Comparison of ENCODE assay signal across 24 cellular contexts in genomic region chr2:20144861-20145260, GRCh38.
DNase-seq lines count a peak whose midpoint lies in the region; ATAC-seq lines count a peak whose summit lies in the region.
"Had no signal": no experiment of that assay in that cellular context is flagged by ENCODE, and none has a peak within 500 bp of the region (broad histone marks: within the 10 kb centered on the region; RNA-seq: fewer than 3 reads in every experiment).

No MANE protein-coding gene starts in this region.

- no peak overlapping the region for H3K4me2 ChIP-seq in GM23248 (ENCODE audit: unreplicated experiment)
- H3K4me2 ChIP-seq: hepatocyte had no signal

- H3K27ac Mint-ChIP-seq in stimulated activated effector memory CD8-positive, alpha-beta T cell treated with anti-CD3 and anti-CD28 coated beads, Interleukin-12 subunit alpha, Interleukin-12 subunit beta, amount 100 ng/mL, for 72 hours = no peak overlapping the region
- H3K27ac Mint-ChIP-seq: activated naive CD8-positive, alpha-beta T cell; natural killer cell treated with Interleukin-12 subunit alpha and Interleukin-12 subunit beta and Interleukin-15 and Interleukin-18, amount 100 ng/mL, for 72 hours had no signal

- peaks cover 15% of the 10 kb centered on the region; the same call in 1 of the 2 replicates for H3F3A ChIP-seq in GM23248 (ENCODE audit: insufficient read depth)

- H3K36me3 Mint-ChIP-seq in stimulated activated effector memory CD8-positive, alpha-beta T cell treated with anti-CD3 and anti-CD28 coated beads, Interleukin-12 subunit alpha, Interleukin-12 subunit beta, amount 100 ng/mL, for 72 hours = no peaks in the 10 kb centered on the region
- H3K36me3 Mint-ChIP-seq: activated naive CD8-positive, alpha-beta T cell; CD8-positive, alpha-beta memory T cell; natural killer cell treated with Interleukin-12 subunit alpha and Interleukin-12 subunit beta and Interleukin-15 and Interleukin-18, amount 100 ng/mL, for 72 hours had no signal

- no peak overlapping the region for H2AFZ ChIP-seq in GM23248
- H2AFZ ChIP-seq: hepatocyte had no signal

- H3K4me1 Mint-ChIP-seq in stimulated activated effector memory CD8-positive, alpha-beta T cell treated with anti-CD3 and anti-CD28 coated beads, Interleukin-12 subunit alpha, Interleukin-12 subunit beta, amount 100 ng/mL, for 72 hours = no peaks in the 10 kb centered on the region
- H3K4me1 Mint-ChIP-seq: CD8-positive, alpha-beta memory T cell had no signal

- ATAC-seq in stimulated activated effector memory CD8-positive, alpha-beta T cell treated with anti-CD3 and anti-CD28 coated beads, Interleukin-12 subunit alpha, Interleukin-12 subunit beta, amount 100 ng/mL, for 72 hours = no peak

- H3K36me3 ChIP-seq in esophagus (ENCODE audit: control insufficient read depth in 2 of 2, insufficient read depth in 2 of 2, low read length in 1 of 2) = no peaks in the 10 kb centered on the region
- H3K36me3 ChIP-seq in GM23248 (ENCODE audit: low read depth) = no peaks in the 10 kb centered on the region
- H3K36me3 ChIP-seq: breast epithelium, SJCRH30, uterus had no signal

- DNase-seq in ELR (ENCODE audit: low read depth) (peak; percentile 29), MV-4-11 (lab: John Stamatoyannopoulos, UW) (peak; percentile 52), pons (ENCODE audit: low spot score) (peak; percentile 4), NCI-H69 (lab: John Stamatoyannopoulos, UW) (no peak), GM23248 (no peak), NK-92 (lab: John Stamatoyannopoulos, UW; ENCODE audit: unreplicated experiment) (no peak)
- no peak for DNase-seq in stimulated activated effector memory CD8-positive, alpha-beta T cell treated with anti-CD3 and anti-CD28 coated beads, Interleukin-12 subunit alpha, Interleukin-12 subunit beta, amount 100 ng/mL, for 72 hours (ENCODE audit: low spot score in 2 of 2)
- DNase-seq: activated CD4-positive, alpha-beta T cell treated with anti-CD3 and anti-CD28 coated beads for 48 hours; activated CD8-positive, alpha-beta memory T cell treated with anti-CD3 and anti-CD28 coated beads for 24 hours; activated effector memory CD4-positive, alpha-beta T cell treated with Interleukin-2 at 50 U/mL for 16 hours; anterior cingulate cortex; CD8-positive, alpha-beta memory T cell; dorsolateral prefrontal cortex; NCI-H1930; NCI-H524 treated with DMSO at 0.1 percent for 48 hours; SJCRH30; stimulated activated naive CD4-positive, alpha-beta T cell; T1000; uterus had no signal

- no peaks in the 10 kb centered on the region for H3K9me2 ChIP-seq in GM23248 (ENCODE audit: insufficient read depth)

- no peak overlapping the region for H3K9ac ChIP-seq in GM23248

- no peak overlapping the region for H3K4me3 Mint-ChIP-seq in stimulated activated effector memory CD8-positive, alpha-beta T cell treated with anti-CD3 and anti-CD28 coated beads, Interleukin-12 subunit alpha, Interleukin-12 subunit beta, amount 100 ng/mL, for 72 hours
- H3K4me3 Mint-ChIP-seq: activated naive CD8-positive, alpha-beta T cell; CD8-positive, alpha-beta memory T cell; natural killer cell treated with Interleukin-12 subunit alpha and Interleukin-12 subunit beta and Interleukin-15 and Interleukin-18, amount 100 ng/mL, for 72 hours had no signal

- peak overlapping the region; percentile 70 to 94 for H3K27ac ChIP-seq in esophagus (ENCODE audit: low read depth in 2 of 2, low read length in 1 of 2)
- no peak overlapping the region for H3K27ac ChIP-seq in GM23248
- H3K27ac ChIP-seq: dorsolateral prefrontal cortex, hepatocyte, SJCRH30, uterus had no signal

- H4K20me1 ChIP-seq in GM23248 (ENCODE audit: insufficient read depth) = no peaks in the 10 kb centered on the region

- in situ Hi-C loops in GM23248 (cut with MboI) = no loop called here

- H3K4me3 ChIP-seq in esophagus (ENCODE audit: low read depth in 1 of 2, low read length in 2 of 2) (no peak overlapping the region), GM23248 (no peak overlapping the region)
- H3K4me3 ChIP-seq: breast epithelium, dorsolateral prefrontal cortex, hepatocyte, SJCRH30, uterus had no signal

- no peaks in the 10 kb centered on the region for H3K9me3 ChIP-seq in esophagus (ENCODE audit: control insufficient read depth in 2 of 2, insufficient read depth in 1 of 2, low read depth in 1 of 2, low read length in 1 of 2)
- H3K9me3 ChIP-seq in GM23248 (ENCODE audit: low read depth) = no peaks in the 10 kb centered on the region
- H3K9me3 ChIP-seq: breast epithelium, SJCRH30, uterus had no signal

- H3K27me3 ChIP-seq in esophagus (ENCODE audit: control insufficient read depth in 1 of 2, insufficient read depth in 2 of 2, low read length in 2 of 2) (no peaks in the 10 kb centered on the region), GM23248 (replicated peaks; ENCODE audit: insufficient read depth) (no peaks in the 10 kb centered on the region)
- H3K27me3 ChIP-seq: breast epithelium, hepatocyte, SJCRH30, uterus had no signal

- no peaks in the 10 kb centered on the region for H3K79me2 ChIP-seq in GM23248 (ENCODE audit: insufficient read depth)
- H3K79me2 ChIP-seq: hepatocyte had no signal

- WGBS in esophagus, 2 donors = 74 to 79% methylated on average over 6 of the region's 6 CpGs
- WGBS in GM23248 (ENCODE audit: low coverage in 1 of 2, low lambda C conversion rate in 2 of 2, missing lambda C conversion rate in 2 of 2), 2 experiments = 84 to 86% methylated on average over 6 of the region's 6 CpGs

- H3K4me1 ChIP-seq in esophagus (ENCODE audit: control insufficient read depth in 2 of 2, insufficient read depth in 2 of 2, low read length in 1 of 2) = peaks cover 13 to 38% of the 10 kb centered on the region in 2 donors
- H3K4me1 ChIP-seq in GM23248 (ENCODE audit: insufficient read depth) = peaks cover 29% of the 10 kb centered on the region
- H3K4me1 ChIP-seq: uterus had no signal

- H3K9me3 Mint-ChIP-seq in stimulated activated effector memory CD8-positive, alpha-beta T cell treated with anti-CD3 and anti-CD28 coated beads, Interleukin-12 subunit alpha, Interleukin-12 subunit beta, amount 100 ng/mL, for 72 hours = no peaks in the 10 kb centered on the region
- H3K9me3 Mint-ChIP-seq: CD8-positive, alpha-beta memory T cell; natural killer cell treated with Interleukin-12 subunit alpha and Interleukin-12 subunit beta and Interleukin-15 and Interleukin-18, amount 100 ng/mL, for 72 hours had no signal

Comparison
In these comparisons a context has a peak if more than half of its experiments do, and no peak if none do; other contexts are left out.
1. DNase-seq: peak in ELR (single experiment), MV-4-11 (single experiment) and pons (single experiment); none in NCI-H69 (single experiment), stimulated activated effector memory CD8-positive, alpha-beta T cell treated with anti-CD3 and anti-CD28 coated beads, Interleukin-12 subunit alpha, Interleukin-12 subunit beta, amount 100 ng/mL, for 72 hours (0 of 2), GM23248 (single experiment) and NK-92 (single experiment).